In genomic region chr12:100503228-100503628, GRCh38 we compare ENCODE assay signal across 18 cellular contexts. TPM values are rescaled to one million over a fixed set of nuclear protein-coding genes. Genes with fewer than 3 reads are reported as not detected.
DNase-seq lines count a peak whose midpoint lies in the region; ATAC-seq and TF ChIP-seq lines count a peak whose summit lies in the region.
"Had no signal": no experiment of that assay in that cellular context is flagged by ENCODE, and none has a peak within 500 bp of the region (broad histone marks: within the 10 kb centered on the region; RNA-seq: fewer than 3 reads in every experiment).

No MANE protein-coding gene starts in this region.

- in situ Hi-C loops in transverse colon (cut with MboI; ENCODE audit: low pct_ligation_motif_present in 1 of 4, low pct_unique_long_range_greater_than_20kb in 1 of 4, low sequenced_read_pairs in 3 of 4) = no loop called here

- peak overlapping the region; percentile 38 to 54 for H3K27ac ChIP-seq in mucosa of rectum (ENCODE audit: low read depth in 2 of 2, low read length in 2 of 2)
- peak overlapping the region; percentile 60 to 78 (median 68) for H3K27ac ChIP-seq in transverse colon
- H3K27ac ChIP-seq: HL-60, SK-N-MC had no signal

- H3K9me3 Mint-ChIP-seq in activated T-helper 17 cell treated with anti-CD3 and anti-CD28 coated beads, Interleukin-2, amount 50 U/mL, for 72 hours = peaks cover 4% of the 10 kb centered on the region

- no peaks in the 10 kb centered on the region for H3K27me3 ChIP-seq in mucosa of rectum (ENCODE audit: control insufficient read depth in 2 of 2, insufficient read depth in 2 of 2, low read length in 2 of 2)
- H3K27me3 ChIP-seq in transverse colon = no peaks in the 10 kb centered on the region

- intact Hi-C loops in transverse colon (cut with DNase I; ENCODE audit: low total_unique reads) = no loop called here

- H3K27me3 Mint-ChIP-seq in activated T-helper 17 cell treated with anti-CD3 and anti-CD28 coated beads, Interleukin-2, amount 50 U/mL, for 72 hours = no peaks in the 10 kb centered on the region

- no peaks in the 10 kb centered on the region for H3K36me3 Mint-ChIP-seq in activated T-helper 17 cell treated with anti-CD3 and anti-CD28 coated beads, Interleukin-2, amount 50 U/mL, for 72 hours (ENCODE audit: low read depth)
- H3K36me3 Mint-ChIP-seq: CD14-positive monocyte had no signal

- no peak for TF ChIP-seq CTCF in transverse colon (IDR thresholded peaks at IDR 0.05)

- TF ChIP-seq EP300 in transverse colon (IDR thresholded peaks at IDR 0.05; ENCODE audit: low read depth) = no peak

- 59 to 60% methylated on average over 6 of the region's 6 CpGs for WGBS in transverse colon (ENCODE audit: low coverage in 1 of 2), 2 donors

- H3K4me1 ChIP-seq in mucosa of rectum (ENCODE audit: control insufficient read depth in 2 of 2, insufficient read depth in 2 of 2, low read length in 2 of 2) (peaks cover 0 to 11% of the 10 kb centered on the region in 2 donors), transverse colon (peaks cover 0 to 6% (median 3%) of the 10 kb centered on the region in 4 donors)

- H3K9me3 ChIP-seq in mucosa of rectum (ENCODE audit: control insufficient read depth in 2 of 2, low read length in 2 of 2) (no peaks in the 10 kb centered on the region), transverse colon (no peaks in the 10 kb centered on the region)

- no peaks in the 10 kb centered on the region for H3K36me3 ChIP-seq in mucosa of rectum (ENCODE audit: control insufficient read depth in 2 of 2, insufficient read depth in 2 of 2, low read length in 2 of 2)
- H3K36me3 ChIP-seq in transverse colon = no peaks in the 10 kb centered on the region

- DNase-seq in kidney tubule cell (ENCODE audit: low spot score) = peak; percentile 76
- no peak for DNase-seq in transverse colon
- DNase-seq in pons (ENCODE audit: low spot score) = no peak
- DNase-seq in Kasumi-1 (lab: John Stamatoyannopoulos, UW) = no peak
- no peak for DNase-seq in HuH-7.5 (ENCODE audit: low spot score)
- DNase-seq: DMS79 treated with DMSO at 0.1 percent for 48 hours, NCI-H1092 treated with DMSO at 0.1 percent for 48 hours, NCI-H2081, NCI-H510A, NCI-H774, SHP77 had no signal

- H3K4me3 ChIP-seq in mucosa of rectum (ENCODE audit: low read length in 2 of 2) (peak overlapping the region; percentile 60 to 66), transverse colon (peak overlapping the region in 2 of 4 donors; percentile 22 to 33)
- H3K4me3 ChIP-seq: SK-N-MC had no signal

- no peaks in the 10 kb centered on the region for H3K4me1 Mint-ChIP-seq in activated T-helper 17 cell treated with anti-CD3 and anti-CD28 coated beads, Interleukin-2, amount 50 U/mL, for 72 hours
- H3K4me1 Mint-ChIP-seq: CD14-positive monocyte had no signal

- peak; percentile 42 for TF ChIP-seq POLR2A in transverse colon (IDR thresholded peaks at IDR 0.05)

- H3K4me3 Mint-ChIP-seq in activated T-helper 17 cell treated with anti-CD3 and anti-CD28 coated beads, Interleukin-2, amount 50 U/mL, for 72 hours = no peak overlapping the region
- H3K4me3 Mint-ChIP-seq: CD14-positive monocyte had no signal

- peak; percentile 14 for ATAC-seq in activated T-helper 17 cell treated with anti-CD3 and anti-CD28 coated beads, Interleukin-2, amount 50 U/mL, for 72 hours (replicated peaks)
- ATAC-seq in HG03039 (IDR thresholded peaks at IDR 0.05; ENCODE audit: unreplicated experiment) = no peak

- H3K27ac Mint-ChIP-seq in activated T-helper 17 cell treated with anti-CD3 and anti-CD28 coated beads, Interleukin-2, amount 50 U/mL, for 72 hours = no peak overlapping the region
- H3K27ac Mint-ChIP-seq: CD14-positive monocyte had no signal

- peak overlapping the region in 1 of 2 donors; percentile 24 for H3K9ac ChIP-seq in mucosa of rectum (ENCODE audit: low read depth in 1 of 2, low read length in 2 of 2)

RNA-seq across cellular contexts. Expression of gene NR1H4, which starts 29.6 kb away (rescaled TPM):
- total RNA-seq in activated T-helper 17 cell treated with anti-CD3 and anti-CD28 coated beads, Interleukin-2, amount 50 U/mL, for 72 hours = not detected
- 10 to 100 TPM; 10.7 to 50.7 (median 28.8) TPM for total RNA-seq in transverse colon
- total RNA-seq: RPMI7951 had no signal

Comparison
In these comparisons a context has a peak if more than half of its experiments do, and no peak if none do; other contexts are left out.
1. RNA of gene NR1H4, which starts 29.6 kb away (total RNA-seq): 10.7 to 50.7 TPM in transverse colon; not detected in activated T-helper 17 cell treated with anti-CD3 and anti-CD28 coated beads, Interleukin-2, amount 50 U/mL, for 72 hours; every median in the first group is over 10 times any median in the second.